Comparison of ENCODE assay signal across 19 cellular contexts in the genomic region with DNA sequence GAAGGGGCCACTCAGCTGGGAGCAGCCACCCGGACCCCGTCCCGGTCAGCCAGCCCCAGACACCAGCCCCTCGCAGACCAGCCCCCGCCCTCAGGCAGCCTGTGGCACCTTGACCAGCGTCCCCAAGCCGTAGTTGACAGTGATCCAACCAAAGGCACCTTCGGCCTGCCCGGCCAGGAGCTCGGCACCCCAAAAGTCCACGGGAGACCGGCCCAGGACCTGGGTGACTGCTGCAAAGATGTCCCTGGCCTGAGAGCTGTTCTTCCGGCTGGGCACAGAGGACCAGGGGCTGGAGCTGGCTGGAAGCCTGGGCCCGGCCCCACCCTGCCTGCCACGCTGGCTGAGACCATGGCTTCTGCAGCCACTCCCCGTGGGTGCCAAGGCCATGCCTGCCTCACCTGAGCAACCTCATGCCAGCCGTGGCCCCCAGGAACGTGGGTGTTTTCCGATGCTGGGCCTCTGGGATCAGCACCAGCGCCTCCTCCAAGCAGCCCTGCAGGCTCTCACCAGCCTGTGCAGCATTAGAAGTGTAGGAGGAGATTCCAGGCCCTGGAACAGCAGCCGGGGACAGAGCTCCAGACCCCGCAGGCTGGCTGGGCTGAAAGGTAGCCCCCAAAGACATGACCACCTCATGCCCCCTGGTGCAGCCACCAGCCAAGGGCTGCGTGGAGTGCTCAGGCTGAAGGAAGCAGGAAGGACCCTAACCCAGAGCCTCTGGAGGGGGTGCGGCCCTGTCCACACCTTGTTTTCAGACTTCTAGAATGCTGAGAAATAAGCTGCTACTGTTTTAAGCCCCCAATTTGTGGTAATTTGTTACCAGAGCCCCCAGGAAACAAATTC. TPM values are rescaled to one million over a fixed set of nuclear protein-coding genes. Genes with fewer than 3 reads are reported as not detected.
DNase-seq lines count a peak whose midpoint lies in the region; ATAC-seq and TF ChIP-seq lines count a peak whose summit lies in the region.
"Had no signal": no experiment of that assay in that cellular context is flagged by ENCODE, and none has a peak within 500 bp of the region (broad histone marks: within the 10 kb centered on the region; RNA-seq: fewer than 3 reads in every experiment).

No MANE protein-coding gene starts in this region.

- H3K4me2 ChIP-seq in HCT116 (ENCODE audit: low read length) = peak overlapping the region; percentile 70

- no peaks in the 10 kb centered on the region for H3K9me2 ChIP-seq in HCT116 (ENCODE audit: insufficient read depth)

- RAD21 ChIA-PET in HCT116 (lab: Charles Lee; ENCODE audit: low non-redundant PET in 1 of 2, low total read pairs in 2 of 2, uncharacterized antibody in 2 of 2, unreplicated experiment in 2 of 2) = no interaction called here

- no peak for TF ChIP-seq RAD21 in HCT116 (IDR thresholded peaks at IDR 0.05; ENCODE audit: low read depth)

- peak; percentile 48 for DNase-seq in 8988T
- no peak for DNase-seq in HCT116 (ENCODE audit: low read depth, low spot score)
- peak; percentile 6 for DNase-seq in iPS-NIHi11 (ENCODE audit: low spot score)
- peak in 6 of 10 donors; percentile 1 to 85 (median 46) for DNase-seq in posterior cingulate gyrus
- DNase-seq in activated effector memory CD4-positive, alpha-beta T cell treated with anti-CD3 and anti-CD28 coated beads, Interleukin-2, amount 50 U/mL, for 16 hours = no peak
- DNase-seq in Kasumi-1 (lab: John Stamatoyannopoulos, UW) = no peak
- DNase-seq in NOMO-1 treated with dmso at 0.1 percent for 144 hours (lab: John Stamatoyannopoulos, UW; ENCODE audit: unreplicated experiment) = no peak
- DNase-seq: activated CD4-positive, alpha-beta memory T cell treated with anti-CD3 and anti-CD28 coated beads for 36 hours; activated CD4-positive, CD25-positive, alpha-beta regulatory T cell; activated naive CD4-positive, alpha-beta T cell; dorsolateral prefrontal cortex; KG1; NCI-H146; NCI-H524 treated with DMSO at 0.1 percent for 48 hours; stimulated activated CD8-positive, alpha-beta memory T cell treated with anti-CD3 and anti-CD28 coated beads, Interleukin-4, amount 100 ng/mL, for 48 hours had no signal

- intact Hi-C loops in HCT116 (cut with micrococcal nuclease) (no loop called here), posterior cingulate gyrus (cut with DNase I) (no loop called here)

- H3K27me3 ChIP-seq in HCT116 (ENCODE audit: insufficient read depth, low read length) = no peaks in the 10 kb centered on the region

- TF ChIP-seq CTCF in HCT116 (IDR thresholded peaks at IDR 0.05 in 2 of 3, conservative IDR thresholded peaks at IDR 0.05 in 1 of 3; ENCODE audit: borderline replicate concordance in 1 of 3, insufficient read depth in 1 of 3, low read depth in 2 of 3, low read length in 2 of 3) = no peak

- H4K20me1 ChIP-seq in HCT116 (ENCODE audit: insufficient read depth) = no peaks in the 10 kb centered on the region

- no peaks in the 10 kb centered on the region for H3K79me2 ChIP-seq in HCT116 (ENCODE audit: insufficient read depth, low read length)

- TF ChIP-seq POLR2A in HCT116 (IDR thresholded peaks at IDR 0.05; ENCODE audit: borderline replicate concordance, extremely low read depth, insufficient read depth, insufficient read length) = no peak

- H3K36me3 ChIP-seq in HCT116 (ENCODE audit: control insufficient read depth in 1 of 2, insufficient read depth in 2 of 2, low read length in 2 of 2) = no peaks in the 10 kb centered on the region

- POLR2A ChIA-PET in HCT116 (lab: Charles Lee) = no interaction called here

- no TSS peak for BruUV-seq in HCT116 (replicated peaks; lab: Mats Ljungman, UMichigan)

- no peaks in the 10 kb centered on the region for H3K9me3 ChIP-seq in HCT116 (ENCODE audit: control insufficient read depth in 1 of 2, insufficient read depth in 1 of 2, low read depth in 1 of 2, low read length in 2 of 2)

- CTCF ChIA-PET in HCT116 (lab: Charles Lee) = no interaction called here

- ATAC-seq in HCT116 = no peak
- ATAC-seq in HG03095 (IDR thresholded peaks at IDR 0.05; ENCODE audit: unreplicated experiment) = no peak

- no peak overlapping the region for H3K4me3 ChIP-seq in HCT116 (replicated peaks in 1 of 2; ENCODE audit: low read depth in 1 of 2, low read length in 2 of 2)
- H3K4me3 ChIP-seq: dorsolateral prefrontal cortex, lung had no signal

- peak overlapping the region; percentile 46; the same call in 1 of the 2 replicates for H3K9ac ChIP-seq in HCT116 (ENCODE audit: low read length)

- no peak overlapping the region for H2AFZ ChIP-seq in HCT116 (ENCODE audit: low read depth, low read length, poor library complexity, severe bottlenecking)

- H3K4me1 ChIP-seq in HCT116 (ENCODE audit: control insufficient read depth in 1 of 2, insufficient read depth in 2 of 2, low read length in 2 of 2) = peaks cover 30 to 42% of the 10 kb centered on the region in 2 experiments

- H3K27ac ChIP-seq in HCT116 (ENCODE audit: low read depth, low read length) = peak overlapping the region; percentile 79; the same call in 1 of the 2 replicates
- H3K27ac ChIP-seq: dorsolateral prefrontal cortex had no signal

TF ChIP-seq in HCT116, 20 proteins besides CTCF, POLR2A, EP300 and RAD21:
- TF ChIP-seq, protein P1, sequence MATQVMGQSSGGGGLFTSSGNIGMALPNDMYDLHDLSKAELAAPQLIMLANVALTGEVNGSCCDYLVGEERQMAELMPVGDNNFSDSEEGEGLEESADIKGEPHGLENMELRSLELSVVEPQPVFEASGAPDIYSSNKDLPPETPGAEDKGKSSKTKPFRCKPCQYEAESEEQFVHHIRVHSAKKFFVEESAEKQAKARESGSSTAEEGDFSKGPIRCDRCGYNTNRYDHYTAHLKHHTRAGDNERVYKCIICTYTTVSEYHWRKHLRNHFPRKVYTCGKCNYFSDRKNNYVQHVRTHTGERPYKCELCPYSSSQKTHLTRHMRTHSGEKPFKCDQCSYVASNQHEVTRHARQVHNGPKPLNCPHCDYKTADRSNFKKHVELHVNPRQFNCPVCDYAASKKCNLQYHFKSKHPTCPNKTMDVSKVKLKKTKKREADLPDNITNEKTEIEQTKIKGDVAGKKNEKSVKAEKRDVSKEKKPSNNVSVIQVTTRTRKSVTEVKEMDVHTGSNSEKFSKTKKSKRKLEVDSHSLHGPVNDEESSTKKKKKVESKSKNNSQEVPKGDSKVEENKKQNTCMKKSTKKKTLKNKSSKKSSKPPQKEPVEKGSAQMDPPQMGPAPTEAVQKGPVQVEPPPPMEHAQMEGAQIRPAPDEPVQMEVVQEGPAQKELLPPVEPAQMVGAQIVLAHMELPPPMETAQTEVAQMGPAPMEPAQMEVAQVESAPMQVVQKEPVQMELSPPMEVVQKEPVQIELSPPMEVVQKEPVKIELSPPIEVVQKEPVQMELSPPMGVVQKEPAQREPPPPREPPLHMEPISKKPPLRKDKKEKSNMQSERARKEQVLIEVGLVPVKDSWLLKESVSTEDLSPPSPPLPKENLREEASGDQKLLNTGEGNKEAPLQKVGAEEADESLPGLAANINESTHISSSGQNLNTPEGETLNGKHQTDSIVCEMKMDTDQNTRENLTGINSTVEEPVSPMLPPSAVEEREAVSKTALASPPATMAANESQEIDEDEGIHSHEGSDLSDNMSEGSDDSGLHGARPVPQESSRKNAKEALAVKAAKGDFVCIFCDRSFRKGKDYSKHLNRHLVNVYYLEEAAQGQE (IDR thresholded peaks at IDR 0.05; ENCODE audit: low read depth) = no peak
- TF ChIP-seq, protein P2, sequence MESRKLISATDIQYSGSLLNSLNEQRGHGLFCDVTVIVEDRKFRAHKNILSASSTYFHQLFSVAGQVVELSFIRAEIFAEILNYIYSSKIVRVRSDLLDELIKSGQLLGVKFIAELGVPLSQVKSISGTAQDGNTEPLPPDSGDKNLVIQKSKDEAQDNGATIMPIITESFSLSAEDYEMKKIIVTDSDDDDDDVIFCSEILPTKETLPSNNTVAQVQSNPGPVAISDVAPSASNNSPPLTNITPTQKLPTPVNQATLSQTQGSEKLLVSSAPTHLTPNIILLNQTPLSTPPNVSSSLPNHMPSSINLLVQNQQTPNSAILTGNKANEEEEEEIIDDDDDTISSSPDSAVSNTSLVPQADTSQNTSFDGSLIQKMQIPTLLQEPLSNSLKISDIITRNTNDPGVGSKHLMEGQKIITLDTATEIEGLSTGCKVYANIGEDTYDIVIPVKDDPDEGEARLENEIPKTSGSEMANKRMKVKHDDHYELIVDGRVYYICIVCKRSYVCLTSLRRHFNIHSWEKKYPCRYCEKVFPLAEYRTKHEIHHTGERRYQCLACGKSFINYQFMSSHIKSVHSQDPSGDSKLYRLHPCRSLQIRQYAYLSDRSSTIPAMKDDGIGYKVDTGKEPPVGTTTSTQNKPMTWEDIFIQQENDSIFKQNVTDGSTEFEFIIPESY (IDR thresholded peaks at IDR 0.05; ENCODE audit: extremely low read depth, insufficient replicate concordance, low read length) = no peak
- TF ChIP-seq, protein P3, sequence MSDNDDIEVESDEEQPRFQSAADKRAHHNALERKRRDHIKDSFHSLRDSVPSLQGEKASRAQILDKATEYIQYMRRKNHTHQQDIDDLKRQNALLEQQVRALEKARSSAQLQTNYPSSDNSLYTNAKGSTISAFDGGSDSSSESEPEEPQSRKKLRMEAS (IDR thresholded peaks at IDR 0.05) = no peak
- no peak for TF ChIP-seq POLR2AphosphoS5 (IDR thresholded peaks at IDR 0.05; ENCODE audit: low read depth, low read length)
- no peak for TF ChIP-seq CEBPB (IDR thresholded peaks at IDR 0.05; ENCODE audit: low read depth)
- no peak for TF ChIP-seq EGR1 (IDR thresholded peaks at IDR 0.05; ENCODE audit: low read depth)
- no peak for TF ChIP-seq FOSL1 (IDR thresholded peaks at IDR 0.05; ENCODE audit: low read depth)
- TF ChIP-seq ZNF274 (IDR thresholded peaks at IDR 0.05; ENCODE audit: low read depth, low read length) = no peak
- no peak for TF ChIP-seq YY1 (IDR thresholded peaks at IDR 0.05; ENCODE audit: extremely low read depth, insufficient replicate concordance, low read depth, low read length)
- no peak for TF ChIP-seq ELF1 (IDR thresholded peaks at IDR 0.05; ENCODE audit: borderline replicate concordance, low read depth)
- no peak for TF ChIP-seq SRF (IDR thresholded peaks at IDR 0.05; ENCODE audit: low read depth)
- TF ChIP-seq ZFX (IDR thresholded peaks at IDR 0.05) = no peak
- TF ChIP-seq EZH2 (IDR thresholded peaks at IDR 0.05) = no peak
- TF ChIP-seq EZH2phosphoT487 (IDR thresholded peaks at IDR 0.05; ENCODE audit: borderline replicate concordance) = no peak
- no peak for TF ChIP-seq TCF7L2 (IDR thresholded peaks at IDR 0.05; ENCODE audit: borderline replicate concordance, extremely low read depth, insufficient read depth, insufficient read length)
- TF ChIP-seq JUND (IDR thresholded peaks at IDR 0.05) = no peak
- no peak for TF ChIP-seq SP1 (IDR thresholded peaks at IDR 0.05; ENCODE audit: low read depth)

RNA-seq across cellular contexts. Expression of a gene that starts 4.2 kb away (rescaled TPM):
- 1.7 TPM for total RNA-seq in HCT116 (2021; ENCODE audit: unreplicated experiment)
- polyA plus RNA-seq in HCT116 (2012) = 1.5 and 1.8 TPM in 2 replicates
- total RNA-seq: activated CD4-positive, alpha-beta memory T cell treated with anti-CD3 and anti-CD28 coated beads for 36 hours; subcutaneous adipose tissue; ureter had no signal

RNA-seq across cellular contexts. Expression of a gene that starts 13.8 kb away (rescaled TPM):
- total RNA-seq in HCT116 (2021; ENCODE audit: unreplicated experiment) = 13.2 TPM
- polyA plus RNA-seq in HCT116 (2012) = 6.2 and 6.5 TPM in 2 replicates

RNA-seq across cellular contexts. Expression of a gene that starts 14.0 kb away (rescaled TPM):
- 25.4 TPM for total RNA-seq in HCT116 (2021; ENCODE audit: unreplicated experiment)
- polyA plus RNA-seq in HCT116 (2012) = 19.3 and 20.2 TPM in 2 replicates

RNA-seq across cellular contexts. Expression of a gene that starts 22.2 kb away (rescaled TPM):
- 81.9 TPM for total RNA-seq in HCT116 (2021; ENCODE audit: unreplicated experiment)
- 55.6 and 65.9 TPM in 2 replicates for polyA plus RNA-seq in HCT116 (2012)

Comparison
In these comparisons a context has a peak if more than half of its experiments do, and no peak if none do; other contexts are left out.
1. DNase-seq: peak in 8988T (single experiment), iPS-NIHi11 (single experiment) and posterior cingulate gyrus (6 of 10); none in HCT116 (single experiment), activated effector memory CD4-positive, alpha-beta T cell treated with anti-CD3 and anti-CD28 coated beads, Interleukin-2, amount 50 U/mL, for 16 hours (single experiment), Kasumi-1 (0 of 2) and NOMO-1 treated with dmso at 0.1 percent for 144 hours (single experiment).